ENCODE assay signal across 2 cellular contexts in the genomic region with DNA sequence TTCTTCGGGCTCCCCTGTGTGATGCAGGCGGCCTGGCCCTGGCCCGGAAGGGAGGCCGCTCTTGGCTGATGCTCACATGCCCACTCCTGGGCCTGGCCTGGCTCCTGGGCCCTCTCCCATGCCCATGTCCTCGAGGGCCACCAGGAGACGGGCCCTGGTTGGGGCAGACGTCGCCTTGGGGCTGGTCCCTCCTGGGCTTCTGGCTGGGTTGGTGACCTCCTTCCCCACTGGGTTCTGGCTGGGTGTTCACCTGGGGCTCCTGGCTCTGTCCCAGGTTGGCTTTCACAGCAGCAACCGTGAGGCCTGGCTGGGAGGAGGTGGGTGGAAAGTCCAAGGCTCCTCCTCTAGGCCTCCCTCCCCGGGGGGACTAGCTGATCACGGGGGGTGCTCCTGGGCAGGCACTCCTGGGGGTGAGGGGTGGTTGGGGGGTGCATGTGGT.
TF ChIP-seq lines count a peak whose summit lies in the region.

No MANE protein-coding gene starts in this region.

TF ChIP-seq in HEK293, 187 proteins besides CTCF, POLR2A, EP300 and RAD21:
- TF ChIP-seq SCRT1 (tag by site-specific recombination; IDR thresholded peaks at IDR 0.05; ENCODE audit: borderline replicate concordance) (no peak), ZNF626 (tag by site-specific recombination; IDR thresholded peaks at IDR 0.05) (no peak), ZNF792 (tag by site-specific recombination; IDR thresholded peaks at IDR 0.05) (no peak), SETDB1 (IDR thresholded peaks at IDR 0.05; ENCODE audit: insufficient read length, low read length) (no peak), ZNF10 (tag by site-specific recombination; IDR thresholded peaks at IDR 0.05) (no peak), ZNF302 (tag by site-specific recombination; IDR thresholded peaks at IDR 0.05; ENCODE audit: low read depth) (no peak), ZNF624 (tag by site-specific recombination; IDR thresholded peaks at IDR 0.05) (no peak), ZBTB20 (tag by site-specific recombination; IDR thresholded peaks at IDR 0.05) (peak; percentile 19; the same call in 1 of the 2 replicates), ZIC2 (tag by site-specific recombination; IDR thresholded peaks at IDR 0.05) (peak; percentile 94), ZNF501 (tag by site-specific recombination; IDR thresholded peaks at IDR 0.05) (no peak)
- TF ChIP-seq, protein P1, sequence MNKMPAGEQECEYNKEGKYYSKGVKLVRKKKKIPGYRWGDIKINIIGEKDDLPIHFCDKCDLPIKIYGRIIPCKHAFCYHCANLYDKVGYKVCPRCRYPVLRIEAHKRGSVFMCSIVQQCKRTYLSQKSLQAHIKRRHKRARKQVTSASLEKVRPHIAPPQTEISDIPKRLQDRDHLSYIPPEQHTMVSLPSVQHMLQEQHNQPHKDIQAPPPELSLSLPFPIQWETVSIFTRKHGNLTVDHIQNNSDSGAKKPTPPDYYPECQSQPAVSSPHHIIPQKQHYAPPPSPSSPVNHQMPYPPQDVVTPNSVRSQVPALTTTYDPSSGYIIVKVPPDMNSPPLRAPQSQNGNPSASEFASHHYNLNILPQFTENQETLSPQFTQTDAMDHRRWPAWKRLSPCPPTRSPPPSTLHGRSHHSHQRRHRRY (tag by site-specific recombination; IDR thresholded peaks at IDR 0.05): no peak

TF ChIP-seq in HepG2, 621 proteins besides CTCF, POLR2A, EP300 and RAD21 (continues in another document):
- TF ChIP-seq FOSL1 (CRISPR knock-in tag; IDR thresholded peaks at IDR 0.05; ENCODE audit: borderline replicate concordance): no peak
- TF ChIP-seq HES4 (CRISPR knock-in tag; IDR thresholded peaks at IDR 0.05; ENCODE audit: borderline replicate concordance): peak; percentile 34; the same call in 1 of the 2 replicates
- TF ChIP-seq ZNF350 (CRISPR knock-in tag; IDR thresholded peaks at IDR 0.05; ENCODE audit: borderline replicate concordance, low read depth): no peak; the same call in none of the 2 replicates
- TF ChIP-seq LCORL (IDR thresholded peaks at IDR 0.05): peak; percentile 15; the same call in 1 of the 2 replicates
- no peak for TF ChIP-seq LCORL (CRISPR knock-in tag; IDR thresholded peaks at IDR 0.05)
- TF ChIP-seq ZNF232 (CRISPR knock-in tag; IDR thresholded peaks at IDR 0.05; ENCODE audit: borderline replicate concordance): peak; percentile 22; the same call in 1 of the 2 replicates
- TF ChIP-seq, protein P2, sequence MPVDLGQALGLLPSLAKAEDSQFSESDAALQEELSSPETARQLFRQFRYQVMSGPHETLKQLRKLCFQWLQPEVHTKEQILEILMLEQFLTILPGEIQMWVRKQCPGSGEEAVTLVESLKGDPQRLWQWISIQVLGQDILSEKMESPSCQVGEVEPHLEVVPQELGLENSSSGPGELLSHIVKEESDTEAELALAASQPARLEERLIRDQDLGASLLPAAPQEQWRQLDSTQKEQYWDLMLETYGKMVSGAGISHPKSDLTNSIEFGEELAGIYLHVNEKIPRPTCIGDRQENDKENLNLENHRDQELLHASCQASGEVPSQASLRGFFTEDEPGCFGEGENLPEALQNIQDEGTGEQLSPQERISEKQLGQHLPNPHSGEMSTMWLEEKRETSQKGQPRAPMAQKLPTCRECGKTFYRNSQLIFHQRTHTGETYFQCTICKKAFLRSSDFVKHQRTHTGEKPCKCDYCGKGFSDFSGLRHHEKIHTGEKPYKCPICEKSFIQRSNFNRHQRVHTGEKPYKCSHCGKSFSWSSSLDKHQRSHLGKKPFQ (CRISPR knock-in tag; IDR thresholded peaks at IDR 0.05; ENCODE audit: insufficient replicate concordance): no peak
- no peak for TF ChIP-seq SKI (IDR thresholded peaks at IDR 0.05; ENCODE audit: partially characterized antibody)
- TF ChIP-seq ERF (CRISPR knock-in tag; IDR thresholded peaks at IDR 0.05): no peak
- peak; percentile 42; the same call in 1 of the 2 replicates for TF ChIP-seq MEIS2 (CRISPR knock-in tag; IDR thresholded peaks at IDR 0.05)
- TF ChIP-seq ZNF556 (CRISPR knock-in tag; IDR thresholded peaks at IDR 0.05; ENCODE audit: borderline replicate concordance): peak; percentile 62; the same call in 1 of the 2 replicates
- no peak for TF ChIP-seq ZMYM3 (CRISPR knock-in tag; IDR thresholded peaks at IDR 0.05)
- peak; percentile 26; the same call in 1 of the 2 replicates for TF ChIP-seq ZFP36L1 (CRISPR knock-in tag; IDR thresholded peaks at IDR 0.05)
- no peak for TF ChIP-seq REXO4 (CRISPR knock-in tag; IDR thresholded peaks at IDR 0.05; ENCODE audit: borderline replicate concordance)
- TF ChIP-seq, protein P3, sequence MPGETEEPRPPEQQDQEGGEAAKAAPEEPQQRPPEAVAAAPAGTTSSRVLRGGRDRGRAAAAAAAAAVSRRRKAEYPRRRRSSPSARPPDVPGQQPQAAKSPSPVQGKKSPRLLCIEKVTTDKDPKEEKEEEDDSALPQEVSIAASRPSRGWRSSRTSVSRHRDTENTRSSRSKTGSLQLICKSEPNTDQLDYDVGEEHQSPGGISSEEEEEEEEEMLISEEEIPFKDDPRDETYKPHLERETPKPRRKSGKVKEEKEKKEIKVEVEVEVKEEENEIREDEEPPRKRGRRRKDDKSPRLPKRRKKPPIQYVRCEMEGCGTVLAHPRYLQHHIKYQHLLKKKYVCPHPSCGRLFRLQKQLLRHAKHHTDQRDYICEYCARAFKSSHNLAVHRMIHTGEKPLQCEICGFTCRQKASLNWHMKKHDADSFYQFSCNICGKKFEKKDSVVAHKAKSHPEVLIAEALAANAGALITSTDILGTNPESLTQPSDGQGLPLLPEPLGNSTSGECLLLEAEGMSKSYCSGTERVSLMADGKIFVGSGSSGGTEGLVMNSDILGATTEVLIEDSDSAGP (CRISPR knock-in tag; IDR thresholded peaks at IDR 0.05; ENCODE audit: borderline replicate concordance): peak; percentile 65; the same call in 1 of the 2 replicates
- peak; percentile 76; the same call in 1 of the 2 replicates for TF ChIP-seq ZNF790 (CRISPR knock-in tag; IDR thresholded peaks at IDR 0.05; ENCODE audit: borderline replicate concordance)
- TF ChIP-seq ZNF564 (CRISPR knock-in tag; IDR thresholded peaks at IDR 0.05): no peak
- TF ChIP-seq GABPB1 (CRISPR knock-in tag; IDR thresholded peaks at IDR 0.05): peak; percentile 64
- TF ChIP-seq ZFX (CRISPR knock-in tag; IDR thresholded peaks at IDR 0.05; ENCODE audit: low read depth): peak; percentile 94
- TF ChIP-seq ZNF766 (CRISPR knock-in tag; IDR thresholded peaks at IDR 0.05; ENCODE audit: borderline replicate concordance): no peak
- TF ChIP-seq NCOA2 (CRISPR knock-in tag; IDR thresholded peaks at IDR 0.05): no peak
- TF ChIP-seq TARDBP (CRISPR knock-in tag; IDR thresholded peaks at IDR 0.05): peak; percentile 36
- TF ChIP-seq SAP130 (CRISPR knock-in tag; IDR thresholded peaks at IDR 0.05; ENCODE audit: low read depth): peak; percentile 22; the same call in 1 of the 2 replicates
- TF ChIP-seq RELA (CRISPR knock-in tag; IDR thresholded peaks at IDR 0.05): no peak
- TF ChIP-seq RBAK (CRISPR knock-in tag; IDR thresholded peaks at IDR 0.05): no peak
- no peak for TF ChIP-seq TMF1 (CRISPR knock-in tag; IDR thresholded peaks at IDR 0.05; ENCODE audit: low read depth)
- TF ChIP-seq MTA1 (CRISPR knock-in tag; IDR thresholded peaks at IDR 0.05; ENCODE audit: borderline replicate concordance): peak; percentile 71
- TF ChIP-seq ZNF430 (CRISPR knock-in tag; IDR thresholded peaks at IDR 0.05): no peak
- TF ChIP-seq, protein P4, sequence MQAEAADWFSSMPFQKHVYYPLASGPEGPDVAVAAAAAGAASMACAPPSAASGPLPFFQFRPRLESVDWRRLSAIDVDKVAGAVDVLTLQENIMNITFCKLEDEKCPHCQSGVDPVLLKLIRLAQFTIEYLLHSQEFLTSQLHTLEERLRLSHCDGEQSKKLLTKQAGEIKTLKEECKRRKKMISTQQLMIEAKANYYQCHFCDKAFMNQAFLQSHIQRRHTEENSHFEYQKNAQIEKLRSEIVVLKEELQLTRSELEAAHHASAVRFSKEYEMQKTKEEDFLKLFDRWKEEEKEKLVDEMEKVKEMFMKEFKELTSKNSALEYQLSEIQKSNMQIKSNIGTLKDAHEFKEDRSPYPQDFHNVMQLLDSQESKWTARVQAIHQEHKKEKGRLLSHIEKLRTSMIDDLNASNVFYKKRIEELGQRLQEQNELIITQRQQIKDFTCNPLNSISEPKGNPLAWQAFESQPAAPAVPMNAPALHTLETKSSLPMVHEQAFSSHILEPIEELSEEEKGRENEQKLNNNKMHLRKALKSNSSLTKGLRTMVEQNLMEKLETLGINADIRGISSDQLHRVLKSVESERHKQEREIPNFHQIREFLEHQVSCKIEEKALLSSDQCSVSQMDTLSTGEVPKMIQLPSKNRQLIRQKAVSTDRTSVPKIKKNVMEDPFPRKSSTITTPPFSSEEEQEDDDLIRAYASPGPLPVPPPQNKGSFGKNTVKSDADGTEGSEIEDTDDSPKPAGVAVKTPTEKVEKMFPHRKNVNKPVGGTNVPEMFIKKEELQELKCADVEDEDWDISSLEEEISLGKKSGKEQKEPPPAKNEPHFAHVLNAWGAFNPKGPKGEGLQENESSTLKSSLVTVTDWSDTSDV (CRISPR knock-in tag; IDR thresholded peaks at IDR 0.05): no peak
- TF ChIP-seq, protein P5, sequence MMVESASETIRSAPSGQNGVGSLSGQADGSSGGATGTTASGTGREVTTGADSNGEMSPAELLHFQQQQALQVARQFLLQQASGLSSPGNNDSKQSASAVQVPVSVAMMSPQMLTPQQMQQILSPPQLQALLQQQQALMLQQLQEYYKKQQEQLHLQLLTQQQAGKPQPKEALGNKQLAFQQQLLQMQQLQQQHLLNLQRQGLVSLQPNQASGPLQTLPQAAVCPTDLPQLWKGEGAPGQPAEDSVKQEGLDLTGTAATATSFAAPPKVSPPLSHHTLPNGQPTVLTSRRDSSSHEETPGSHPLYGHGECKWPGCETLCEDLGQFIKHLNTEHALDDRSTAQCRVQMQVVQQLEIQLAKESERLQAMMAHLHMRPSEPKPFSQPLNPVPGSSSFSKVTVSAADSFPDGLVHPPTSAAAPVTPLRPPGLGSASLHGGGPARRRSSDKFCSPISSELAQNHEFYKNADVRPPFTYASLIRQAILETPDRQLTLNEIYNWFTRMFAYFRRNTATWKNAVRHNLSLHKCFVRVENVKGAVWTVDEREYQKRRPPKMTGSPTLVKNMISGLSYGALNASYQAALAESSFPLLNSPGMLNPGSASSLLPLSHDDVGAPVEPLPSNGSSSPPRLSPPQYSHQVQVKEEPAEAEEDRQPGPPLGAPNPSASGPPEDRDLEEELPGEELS (CRISPR knock-in tag; IDR thresholded peaks at IDR 0.05): no peak
- TF ChIP-seq, protein P6, sequence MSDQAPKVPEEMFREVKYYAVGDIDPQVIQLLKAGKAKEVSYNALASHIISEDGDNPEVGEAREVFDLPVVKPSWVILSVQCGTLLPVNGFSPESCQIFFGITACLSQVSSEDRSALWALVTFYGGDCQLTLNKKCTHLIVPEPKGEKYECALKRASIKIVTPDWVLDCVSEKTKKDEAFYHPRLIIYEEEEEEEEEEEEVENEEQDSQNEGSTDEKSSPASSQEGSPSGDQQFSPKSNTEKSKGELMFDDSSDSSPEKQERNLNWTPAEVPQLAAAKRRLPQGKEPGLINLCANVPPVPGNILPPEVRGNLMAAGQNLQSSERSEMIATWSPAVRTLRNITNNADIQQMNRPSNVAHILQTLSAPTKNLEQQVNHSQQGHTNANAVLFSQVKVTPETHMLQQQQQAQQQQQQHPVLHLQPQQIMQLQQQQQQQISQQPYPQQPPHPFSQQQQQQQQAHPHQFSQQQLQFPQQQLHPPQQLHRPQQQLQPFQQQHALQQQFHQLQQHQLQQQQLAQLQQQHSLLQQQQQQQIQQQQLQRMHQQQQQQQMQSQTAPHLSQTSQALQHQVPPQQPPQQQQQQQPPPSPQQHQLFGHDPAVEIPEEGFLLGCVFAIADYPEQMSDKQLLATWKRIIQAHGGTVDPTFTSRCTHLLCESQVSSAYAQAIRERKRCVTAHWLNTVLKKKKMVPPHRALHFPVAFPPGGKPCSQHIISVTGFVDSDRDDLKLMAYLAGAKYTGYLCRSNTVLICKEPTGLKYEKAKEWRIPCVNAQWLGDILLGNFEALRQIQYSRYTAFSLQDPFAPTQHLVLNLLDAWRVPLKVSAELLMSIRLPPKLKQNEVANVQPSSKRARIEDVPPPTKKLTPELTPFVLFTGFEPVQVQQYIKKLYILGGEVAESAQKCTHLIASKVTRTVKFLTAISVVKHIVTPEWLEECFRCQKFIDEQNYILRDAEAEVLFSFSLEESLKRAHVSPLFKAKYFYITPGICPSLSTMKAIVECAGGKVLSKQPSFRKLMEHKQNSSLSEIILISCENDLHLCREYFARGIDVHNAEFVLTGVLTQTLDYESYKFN (CRISPR knock-in tag; conservative IDR thresholded peaks at IDR 0.05): peak; percentile 57; the same call in 1 of the 2 replicates
- TF ChIP-seq, protein P7, sequence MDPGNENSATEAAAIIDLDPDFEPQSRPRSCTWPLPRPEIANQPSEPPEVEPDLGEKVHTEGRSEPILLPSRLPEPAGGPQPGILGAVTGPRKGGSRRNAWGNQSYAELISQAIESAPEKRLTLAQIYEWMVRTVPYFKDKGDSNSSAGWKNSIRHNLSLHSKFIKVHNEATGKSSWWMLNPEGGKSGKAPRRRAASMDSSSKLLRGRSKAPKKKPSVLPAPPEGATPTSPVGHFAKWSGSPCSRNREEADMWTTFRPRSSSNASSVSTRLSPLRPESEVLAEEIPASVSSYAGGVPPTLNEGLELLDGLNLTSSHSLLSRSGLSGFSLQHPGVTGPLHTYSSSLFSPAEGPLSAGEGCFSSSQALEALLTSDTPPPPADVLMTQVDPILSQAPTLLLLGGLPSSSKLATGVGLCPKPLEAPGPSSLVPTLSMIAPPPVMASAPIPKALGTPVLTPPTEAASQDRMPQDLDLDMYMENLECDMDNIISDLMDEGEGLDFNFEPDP (CRISPR knock-in tag; conservative IDR thresholded peaks at IDR 0.05): no peak
- no peak for TF ChIP-seq ZNF619 (CRISPR knock-in tag; IDR thresholded peaks at IDR 0.05)
- no peak for TF ChIP-seq EEA1 (CRISPR knock-in tag; IDR thresholded peaks at IDR 0.05; ENCODE audit: borderline replicate concordance)
- TF ChIP-seq, protein P8, sequence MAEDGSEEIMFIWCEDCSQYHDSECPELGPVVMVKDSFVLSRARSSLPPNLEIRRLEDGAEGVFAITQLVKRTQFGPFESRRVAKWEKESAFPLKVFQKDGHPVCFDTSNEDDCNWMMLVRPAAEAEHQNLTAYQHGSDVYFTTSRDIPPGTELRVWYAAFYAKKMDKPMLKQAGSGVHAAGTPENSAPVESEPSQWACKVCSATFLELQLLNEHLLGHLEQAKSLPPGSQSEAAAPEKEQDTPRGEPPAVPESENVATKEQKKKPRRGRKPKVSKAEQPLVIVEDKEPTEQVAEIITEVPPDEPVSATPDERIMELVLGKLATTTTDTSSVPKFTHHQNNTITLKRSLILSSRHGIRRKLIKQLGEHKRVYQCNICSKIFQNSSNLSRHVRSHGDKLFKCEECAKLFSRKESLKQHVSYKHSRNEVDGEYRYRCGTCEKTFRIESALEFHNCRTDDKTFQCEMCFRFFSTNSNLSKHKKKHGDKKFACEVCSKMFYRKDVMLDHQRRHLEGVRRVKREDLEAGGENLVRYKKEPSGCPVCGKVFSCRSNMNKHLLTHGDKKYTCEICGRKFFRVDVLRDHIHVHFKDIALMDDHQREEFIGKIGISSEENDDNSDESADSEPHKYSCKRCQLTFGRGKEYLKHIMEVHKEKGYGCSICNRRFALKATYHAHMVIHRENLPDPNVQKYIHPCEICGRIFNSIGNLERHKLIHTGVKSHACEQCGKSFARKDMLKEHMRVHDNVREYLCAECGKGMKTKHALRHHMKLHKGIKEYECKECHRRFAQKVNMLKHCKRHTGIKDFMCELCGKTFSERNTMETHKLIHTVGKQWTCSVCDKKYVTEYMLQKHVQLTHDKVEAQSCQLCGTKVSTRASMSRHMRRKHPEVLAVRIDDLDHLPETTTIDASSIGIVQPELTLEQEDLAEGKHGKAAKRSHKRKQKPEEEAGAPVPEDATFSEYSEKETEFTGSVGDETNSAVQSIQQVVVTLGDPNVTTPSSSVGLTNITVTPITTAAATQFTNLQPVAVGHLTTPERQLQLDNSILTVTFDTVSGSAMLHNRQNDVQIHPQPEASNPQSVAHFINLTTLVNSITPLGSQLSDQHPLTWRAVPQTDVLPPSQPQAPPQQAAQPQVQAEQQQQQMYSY (CRISPR knock-in tag; IDR thresholded peaks at IDR 0.05): 0 out of 2 replicates have a peak, but pooled peaks have one; percentile 16
- peak; percentile 29; the same call in 1 of the 2 replicates for TF ChIP-seq ESRRA (CRISPR knock-in tag; IDR thresholded peaks at IDR 0.05; ENCODE audit: low read depth)
- TF ChIP-seq ZNF543 (CRISPR knock-in tag; IDR thresholded peaks at IDR 0.05): no peak; the same call in 1 of the 2 replicates
